ENCODE assay signal across 8 cellular contexts in the genomic region with DNA sequence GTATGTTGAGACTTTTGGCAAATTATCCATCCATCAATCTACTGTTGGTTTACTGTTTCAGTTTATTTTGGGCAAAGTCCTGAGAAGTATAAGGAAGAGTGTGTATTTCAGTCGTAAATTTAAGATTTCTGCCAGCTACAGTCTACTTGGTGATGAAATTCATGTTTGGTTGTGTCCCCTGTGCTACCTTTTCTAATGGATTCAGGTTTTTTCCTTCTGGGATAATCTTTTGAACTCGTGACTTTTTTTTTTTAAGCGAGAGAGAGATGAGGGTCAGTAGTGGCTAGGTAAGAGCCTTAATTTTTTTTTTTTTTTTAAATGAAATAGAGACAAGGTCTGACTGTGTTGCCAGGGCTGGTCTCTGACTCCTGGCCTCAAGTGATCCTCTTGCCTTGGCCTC. TPM values are rescaled to one million over a fixed set of nuclear protein-coding genes. Genes with fewer than 3 reads are reported as not detected.
A peak's percentile ranks its signal among the peaks of the same experiment; 100 is the strongest.
DNase-seq lines count a peak whose midpoint lies in the region; ATAC-seq and TF ChIP-seq lines count a peak whose summit lies in the region.

No MANE protein-coding gene starts in this region.

- H3K9me3 ChIP-seq in iPS DF 6.9 (ENCODE audit: control insufficient read depth, insufficient read depth, low read length): no peaks in the 10 kb centered on the region
- H3K9me3 ChIP-seq in spleen: no peaks in the 10 kb centered on the region

- peaks cover 44% of the 10 kb centered on the region for H3K4me1 Mint-ChIP-seq in activated CD8-positive, alpha-beta T cell treated with anti-CD3 and anti-CD28 coated beads for 36 hours (ENCODE audit: low read depth)

- H3K9me3 Mint-ChIP-seq in activated CD8-positive, alpha-beta T cell treated with anti-CD3 and anti-CD28 coated beads for 36 hours: no peaks in the 10 kb centered on the region

- no peaks in the 10 kb centered on the region for H3K36me3 ChIP-seq in iPS DF 6.9 (ENCODE audit: control insufficient read depth, insufficient read depth, low read length)
- H3K36me3 ChIP-seq in spleen: no peaks in the 10 kb centered on the region

- peak overlapping the region; percentile 82 for H3K4me3 Mint-ChIP-seq in activated CD8-positive, alpha-beta T cell treated with anti-CD3 and anti-CD28 coated beads for 36 hours

- H3K27ac ChIP-seq in iPS DF 6.9 (ENCODE audit: low read length): no peak overlapping the region
- H3K27ac ChIP-seq in spleen: peak overlapping the region in 7 of 8 donors; percentile 50 to 94 (median 89)

- no peak for TF ChIP-seq CTCF in HFF-Myc (IDR thresholded peaks at IDR 0.05; ENCODE audit: low read depth, low read length, missing control alignments)
- no peak for TF ChIP-seq CTCF in activated CD8-positive, alpha-beta T cell treated with anti-CD3 and anti-CD28 coated beads for 36 hours (IDR thresholded peaks at IDR 0.05)
- no peak for TF ChIP-seq CTCF in spleen (IDR thresholded peaks at IDR 0.05 in 8 of 11, conservative IDR thresholded peaks at IDR 0.05 in 3 of 11)

- H3K4me1 ChIP-seq in iPS DF 6.9 (ENCODE audit: control insufficient read depth, insufficient read depth, low read length): peaks cover 2% of the 10 kb centered on the region; the same call in 1 of the 2 replicates
- peaks cover 13 to 59% (median 32%) of the 10 kb centered on the region in 6 donors for H3K4me1 ChIP-seq in spleen

- whole genome bisulfite sequencing in iPS DF 6.9 (ENCODE audit: insufficient coverage, insufficient read length): no CpG with 5 or more reads among the region's 3 CpGs
- WGBS in spleen, 5 donors: 30 to 52% (median 41%) methylated on average over 3 of the region's 3 CpGs

- DNase-seq in HFF-Myc (ENCODE audit: extremely low read depth, low read depth) (no peak), iPS DF 6.9 (ENCODE audit: low read depth, low spot score) (no peak), spleen (no peak), NCI-H748 treated with DMSO at 0.1 percent for 48 hours (lab: John Stamatoyannopoulos, UW) (no peak), NCI-H345 (lab: John Stamatoyannopoulos, UW) (no peak), NCI-H2081 (lab: John Stamatoyannopoulos, UW) (no peak), kidney tubule cell (ENCODE audit: low spot score) (no peak)
- no peak for DNase-seq in activated CD8-positive, alpha-beta T cell treated with anti-CD3 and anti-CD28 coated beads for 36 hours

- no peaks in the 10 kb centered on the region for H3K27me3 Mint-ChIP-seq in activated CD8-positive, alpha-beta T cell treated with anti-CD3 and anti-CD28 coated beads for 36 hours

- ATAC-seq in activated CD8-positive, alpha-beta T cell treated with anti-CD3 and anti-CD28 coated beads for 36 hours: no peak

- no peak for TF ChIP-seq POLR2A in spleen (IDR thresholded peaks at IDR 0.05)

- intact Hi-C loops in activated CD8-positive, alpha-beta T cell treated with anti-CD3 and anti-CD28 coated beads for 36 hours (cut with micrococcal nuclease): no loop called here
- intact Hi-C loops in spleen (cut with DNase I; ENCODE audit: low total_unique reads): no loop called here

- H3K4me3 ChIP-seq in HFF-Myc (replicated peaks; ENCODE audit: low read depth, low read length) (peak overlapping the region; percentile 99), iPS DF 6.9 (ENCODE audit: low read length) (peak overlapping the region; percentile 95; the same call in 1 of the 2 replicates), spleen (peak overlapping the region in 6 of 8 donors; percentile 69 to 95 (median 85))

- CTCF ChIA-PET in activated CD8-positive, alpha-beta T cell treated with anti-CD3 and anti-CD28 coated beads for 36 hours (lab: Charles Lee): interaction anchor here (0.6 to 2.0 kb wide), 3 partner anchors 11 to 241 kb away, joined by 3 to 6 read pairs (median 3); no protein-coding TSS in a partner anchor

- H3K27ac Mint-ChIP-seq in activated CD8-positive, alpha-beta T cell treated with anti-CD3 and anti-CD28 coated beads for 36 hours: peak overlapping the region; percentile 93

- H3K36me3 Mint-ChIP-seq in activated CD8-positive, alpha-beta T cell treated with anti-CD3 and anti-CD28 coated beads for 36 hours (ENCODE audit: low read depth): peaks cover 8% of the 10 kb centered on the region

- H3K27me3 ChIP-seq in iPS DF 6.9 (ENCODE audit: control insufficient read depth, insufficient read depth, low read length) (no peaks in the 10 kb centered on the region), spleen (replicated peaks in 1 of 7) (no peaks in the 10 kb centered on the region)

- POLR2A ChIA-PET in activated CD8-positive, alpha-beta T cell treated with anti-CD3 and anti-CD28 coated beads for 36 hours (lab: Charles Lee): interaction anchor here (1.4 to 2.2 kb wide), 3 partner anchors 12 to 19 kb away, joined by 3 to 8 read pairs (median 8); no protein-coding TSS in a partner anchor

RNA-seq across cellular contexts. Expression of gene TMEM217, which starts 0.8 kb away (rescaled TPM):
- 1 to 10 TPM; 4.0 to 5.7 TPM for total RNA-seq in activated CD8-positive, alpha-beta T cell treated with anti-CD3 and anti-CD28 coated beads for 36 hours
- total RNA-seq in spleen: 1 to 10 TPM in 1 of 7 donors, under 1 TPM in 4, not detected in 2; 0.32 to 2.3 (median 0.84) TPM
- under 1 TPM; 0.58 to 0.91 (median 0.74) TPM for polyA plus RNA-seq in spleen

RNA-seq across cellular contexts. Expression of gene TBC1D22B, which starts 1.1 kb away (rescaled TPM):
- 10 to 100 TPM; 12.1 to 12.3 TPM for total RNA-seq in activated CD8-positive, alpha-beta T cell treated with anti-CD3 and anti-CD28 coated beads for 36 hours
- total RNA-seq in spleen: 10 to 100 TPM in 4 of 7 donors, 1 to 10 TPM in 3; 8.7 to 12.7 (median 10.7) TPM
- 1 to 10 TPM; 4.2 to 6.1 (median 4.7) TPM for polyA plus RNA-seq in spleen
